Comparison of ENCODE assay signal across 28 cellular contexts in the genomic region with DNA sequence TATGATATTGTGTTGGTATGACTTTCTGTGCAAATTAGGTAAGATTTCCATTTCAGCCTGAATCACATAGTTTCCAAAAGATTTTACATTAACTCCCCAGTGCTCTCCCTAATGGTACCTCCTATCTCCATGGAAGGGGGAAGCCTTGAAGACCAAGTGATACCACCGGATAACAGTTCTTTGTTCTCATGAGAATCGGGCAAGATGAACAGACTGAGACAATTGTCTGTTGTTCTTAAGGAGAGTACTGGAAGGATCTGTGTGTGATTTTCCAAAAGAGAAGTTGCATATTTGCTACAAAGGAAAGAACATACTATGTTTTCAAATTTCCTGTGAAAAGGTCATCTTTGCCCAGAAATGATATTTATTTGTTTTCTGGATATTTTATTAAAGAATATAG.
"Had no signal": no experiment of that assay in that cellular context is flagged by ENCODE, and none has a peak within 500 bp of the region (broad histone marks: within the 10 kb centered on the region; RNA-seq: fewer than 3 reads in every experiment).

No MANE protein-coding gene starts in this region.

- H3K27me3 ChIP-seq: neural progenitor cell, pancreas, right lobe of liver, sigmoid colon, thyroid gland, tibial nerve, upper lobe of left lung, vagina had no signal

- DNase-seq: naive thymus-derived CD4-positive, alpha-beta T cell; natural killer cell; nucleus accumbens; pancreas; posterior cingulate gyrus; psoas muscle; right cardiac atrium; right lobe of liver; sigmoid colon; small intestine; stimulated activated CD4-positive, alpha-beta T cell treated with anti-CD3 and anti-CD28 coated beads, Interleukin-1b, Interleukin-23, amount 100 ng/mL, for 48 hours; stimulated activated CD4-positive, alpha-beta T cell treated with anti-CD3 and anti-CD28 coated beads, Interleukin-4, amount 100 ng/mL, for 1 hour; stimulated activated CD4-positive, alpha-beta T cell treated with anti-CD3 and anti-CD28 coated beads, Interleukin-4, amount 100 ng/mL, for 4 hours; stimulated activated CD8-positive, alpha-beta memory T cell treated with anti-CD3 and anti-CD28 coated beads, Interleukin-4, amount 100 ng/mL, for 48 hours; stimulated activated naive CD4-positive, alpha-beta T cell; stimulated activated naive CD8-positive, alpha-beta T cell treated with anti-CD3 and anti-CD28 coated beads, Interleukin-15, amount 100 ng/mL, for 72 hours; stimulated activated naive CD8-positive, alpha-beta T cell treated with anti-CD3 and anti-CD28 coated beads, Interleukin-15, Interleukin-2, amounts not matched to agents 100 U/mL and 50 U/mL, for 24 hours; substantia nigra; thyroid gland; trophoblast cell; upper lobe of left lung had no signal

- H3K36me3 ChIP-seq: neural progenitor cell, neutrophil, pancreas, right lobe of liver, sigmoid colon, suprapubic skin, thoracic aorta, thyroid gland, tibial nerve, upper lobe of left lung, vagina had no signal

- H3K4me2 ChIP-seq: neural progenitor cell had no signal

- H3K9ac ChIP-seq: neural progenitor cell had no signal

- H3K4me1 ChIP-seq: neural progenitor cell, pancreas, psoas muscle, right lobe of liver, sigmoid colon, suprapubic skin, thyroid gland, tibial nerve, upper lobe of left lung, vagina had no signal

- ATAC-seq: naive thymus-derived CD4-positive, alpha-beta T cell; natural killer cell; pancreas; psoas muscle; right cardiac atrium; right lobe of liver; stimulated activated memory B cell treated with anti-CD40 and anti-IgM and Interleukin-4, amounts not matched to agents 10 μg/mL and 1 μg/mL and 100 μg/mL, for 72 hours; stimulated activated naive CD8-positive, alpha-beta T cell treated with anti-CD3 and anti-CD28 coated beads, Interleukin-15, amount 100 ng/mL, for 72 hours; stimulated activated naive CD8-positive, alpha-beta T cell treated with anti-CD3 and anti-CD28 coated beads, Interleukin-15, Interleukin-2, amounts not matched to agents 100 U/mL and 50 U/mL, for 24 hours had no signal

- H3K27ac ChIP-seq: neural progenitor cell, neutrophil, pancreas, psoas muscle, right lobe of liver, sigmoid colon, suprapubic skin, thoracic aorta, thyroid gland, tibial nerve, upper lobe of left lung, vagina had no signal

- H2AFZ ChIP-seq: neural progenitor cell had no signal

- H3K9me3 ChIP-seq: neutrophil, pancreas, psoas muscle, right lobe of liver, sigmoid colon, suprapubic skin, thoracic aorta, thyroid gland, tibial nerve, upper lobe of left lung, vagina had no signal

- H3K4me3 ChIP-seq: neural progenitor cell, pancreas, psoas muscle, right lobe of liver, sigmoid colon, suprapubic skin, thoracic aorta, thyroid gland, tibial nerve, upper lobe of left lung, vagina had no signal
